Comparison of ENCODE assay signal across 10 cellular contexts in genomic region chr11:119207607-119208006, GRCh38. TPM values are rescaled to one million over a fixed set of nuclear protein-coding genes. Genes with fewer than 3 reads are reported as not detected.
DNase-seq lines count a peak whose midpoint lies in the region; ATAC-seq, FAIRE-seq and TF ChIP-seq lines count a peak whose summit lies in the region.
"Had no signal": no experiment of that assay in that cellular context is flagged by ENCODE, and none has a peak within 500 bp of the region (broad histone marks: within the 10 kb centered on the region; RNA-seq: fewer than 3 reads in every experiment).

No MANE protein-coding gene starts in this region.

- H3K4me3 ChIP-seq in AG04450 (ENCODE audit: low read depth, low read length) (peak overlapping the region; percentile 93), K562 (peak overlapping the region; percentile 96; the same call in 1 of the 2 replicates), mucosa of stomach (ENCODE audit: low read length) (peak overlapping the region; percentile 23), ovary (no peak overlapping the region)

- no peak overlapping the region; the same call in 1 of the 2 replicates for H3K27ac Mint-ChIP-seq in HFFc6

- peak overlapping the region; percentile 99 for H3K4me3 Mint-ChIP-seq in HFFc6

- peak overlapping the region; percentile 84; the same call in 1 of the 2 replicates for H3K4me2 ChIP-seq in K562 (ENCODE audit: insufficient read depth, low read length)

- in situ Hi-C loops in K562 (cut with MboI) = no loop called here

- H2AFZ ChIP-seq in K562 (ENCODE audit: low read depth, low read length) = no peak overlapping the region

- TF ChIP-seq RAD21 in K562 (CRISPR knock-in tag; conservative IDR thresholded peaks at IDR 0.05 in 1 of 2, IDR thresholded peaks at IDR 0.05 in 1 of 2) = no peak

- H3K27ac ChIP-seq in AG04450 (ENCODE audit: low read depth, low read length) = no peak overlapping the region
- no peak overlapping the region for H3K27ac ChIP-seq in K562 (ENCODE audit: extremely low read depth, low read depth, low read length)
- no peak overlapping the region for H3K27ac ChIP-seq in ovary

- H3K27me3 ChIP-seq in AG04450 (ENCODE audit: control insufficient read depth, insufficient read depth, low read length) = no peaks in the 10 kb centered on the region
- no peaks in the 10 kb centered on the region for H3K27me3 ChIP-seq in K562 (ENCODE audit: control insufficient read depth in 2 of 2, insufficient read depth in 2 of 2, low read length in 2 of 2)
- H3K27me3 ChIP-seq in mucosa of stomach (ENCODE audit: control insufficient read depth, insufficient read depth, low read length) = no peaks in the 10 kb centered on the region
- H3K27me3 ChIP-seq in ovary = no peaks in the 10 kb centered on the region

- CTCF ChIA-PET in AG04450 (lab: Charles Lee) (interaction anchor here (0.9 to 3.2 kb wide), 3 partner anchors 111 to 131 kb away, joined by 3 to 55 read pairs (median 4); no protein-coding TSS in a partner anchor), K562 (lab: Yijun Ruan, JAX; ENCODE audit: low intra/inter-chr PET ratio) (no interaction called here)

- peaks cover 13% of the 10 kb centered on the region in 2 experiments; a peak in 4 of 5 replicates for H3K4me1 ChIP-seq in K562 (replicated peaks in 1 of 2; ENCODE audit: control insufficient read depth in 2 of 2, insufficient read depth in 2 of 2, low read length in 2 of 2)
- H3K4me1 ChIP-seq in mucosa of stomach (ENCODE audit: control insufficient read depth, insufficient read depth, low read length) = peaks cover 13% of the 10 kb centered on the region
- no peaks in the 10 kb centered on the region for H3K4me1 ChIP-seq in ovary (ENCODE audit: insufficient read depth)

- ATAC-seq in K562 = no peak
- ATAC-seq in HG03439 (IDR thresholded peaks at IDR 0.05; ENCODE audit: unreplicated experiment) = no peak

- WGBS in K562 (ENCODE audit: insufficient coverage, low coverage, missing lambda C conversion rate) = 59% methylated on average over 7 of the region's 7 CpGs
- WGBS in ovary, 3 donors = 51 to 67% (median 61%) methylated on average over 7 of the region's 7 CpGs

- POLR2A ChIA-PET in AG04450 (lab: Yijun Ruan, JAX) = interaction anchor here (1.9 kb wide), 1 partner anchor 113 kb away, joined by 5 read pairs; no protein-coding TSS in a partner anchor
- POLR2A ChIA-PET in K562 (lab: Yijun Ruan, JAX) = interaction anchor here (1.0 kb wide), 1 partner anchor 14 kb away, joined by 7 read pairs; no protein-coding TSS in a partner anchor

- H3K79me2 ChIP-seq in K562 (ENCODE audit: control insufficient read depth, insufficient read depth, low read length) = peaks cover 51% of the 10 kb centered on the region

- H3K9me3 ChIP-seq in AG04450 (ENCODE audit: control insufficient read depth, insufficient read depth, low read length) (no peaks in the 10 kb centered on the region; the same call in 1 of the 2 replicates), K562 (replicated peaks; ENCODE audit: control insufficient read depth, insufficient read depth, low read depth, low read length) (no peaks in the 10 kb centered on the region), mucosa of stomach (ENCODE audit: control insufficient read depth, low read length) (no peaks in the 10 kb centered on the region), ovary (no peaks in the 10 kb centered on the region)

- H3K9ac ChIP-seq in K562 (ENCODE audit: insufficient read depth in 1 of 2, low read depth in 2 of 2, low read length in 2 of 2) (peak overlapping the region in 1 of 2 experiments; percentile 44; a peak in 1 of 4 replicates), mucosa of stomach (ENCODE audit: low read length) (peak overlapping the region; percentile 51)

- no peak for TF ChIP-seq CTCF in AG04450 (IDR thresholded peaks at IDR 0.05; ENCODE audit: low read depth, low read length)
- no peak for TF ChIP-seq CTCF in HFFc6 (IDR thresholded peaks at IDR 0.05)
- no peak for TF ChIP-seq CTCF in K562 (IDR thresholded peaks at IDR 0.05 in 2 of 3, conservative IDR thresholded peaks at IDR 0.05 in 1 of 3; ENCODE audit: insufficient read depth in 2 of 3, low read depth in 1 of 3, low read length in 3 of 3)
- no peak for TF ChIP-seq CTCF in ovary (IDR thresholded peaks at IDR 0.05)

- H3K27me3 Mint-ChIP-seq in HFFc6 (ENCODE audit: insufficient read depth) = no peaks in the 10 kb centered on the region; the same call in 1 of the 2 replicates

- H3K9me1 ChIP-seq in K562 (ENCODE audit: control insufficient read depth, insufficient read depth, low read length) = no peaks in the 10 kb centered on the region

- H4K20me1 ChIP-seq in K562 (replicated peaks; ENCODE audit: control insufficient read depth, insufficient read depth, low read length) = 0 out of 2 replicates have a peak, but pooled peaks cover 7% of the 10 kb centered on the region

- H3K36me3 Mint-ChIP-seq in HFFc6 (ENCODE audit: low read depth) = peaks cover 4% of the 10 kb centered on the region; the same call in 1 of the 2 replicates

- BruUV-seq in K562 (replicated peaks; lab: Mats Ljungman, UMichigan) = no TSS peak

- FAIRE-seq in K562 (lab: Jason Lieb, UNC) = no peak

- peaks cover 39% of the 10 kb centered on the region for H3K4me1 Mint-ChIP-seq in HFFc6 (ENCODE audit: low read depth)

- TF ChIP-seq POLR2A in K562 (conservative IDR thresholded peaks at IDR 0.05) = no peak
- TF ChIP-seq POLR2A in ovary (IDR thresholded peaks at IDR 0.05) = no peak

- no peaks in the 10 kb centered on the region for H3K36me3 ChIP-seq in K562 (ENCODE audit: control insufficient read depth, insufficient read depth, low read length)
- H3K36me3 ChIP-seq in mucosa of stomach (ENCODE audit: control insufficient read depth, insufficient read depth, low read length) = no peaks in the 10 kb centered on the region
- H3K36me3 ChIP-seq in ovary = no peaks in the 10 kb centered on the region

- DNase-seq in AG04450 (ENCODE audit: low read depth, low spot score) (no peak), HFFc6 (no peak), K562 (ENCODE audit: extremely low read depth in 1 of 4, low spot score in 3 of 4) (no peak), ovary (no peak), hypothalamus (lab: John Stamatoyannopoulos, UW) (no peak), islet precursor cell (no peak)

- TF ChIP-seq EP300 in K562 (IDR thresholded peaks at IDR 0.05; ENCODE audit: low read length) (no peak), ovary (IDR thresholded peaks at IDR 0.05) (no peak)

- H3K9me3 Mint-ChIP-seq in HFFc6 = no peaks in the 10 kb centered on the region

- intact Hi-C loops in K562 (cut with micrococcal nuclease) = loop anchor here (1.0 to 2.0 kb wide), 2 partner anchors 77 to 111 kb away; no protein-coding TSS in a partner anchor
- intact Hi-C loops in ovary (cut with DNase I) = loop anchor here in 3 of 4 donors (5.0 to 10.0 kb wide), 3 partner anchors 107 to 130 kb away; partner anchors contain the start of gene MCAM (in 3 of the 3)

RNA-seq across cellular contexts. Expression of gene CBL, which starts 1.5 kb away (rescaled TPM):
- 19.9 and 24.3 TPM in 2 replicates for polyA plus RNA-seq in AG04450 (2011; rRNA removed)
- polyA minus RNA-seq in AG04450 (2011; rRNA and poly(A)+ RNA removed) = 23.6 and 28.2 TPM in 2 replicates
- total RNA-seq in HFFc6 (2021; fragmentation: NEBNext Ultra II Directional; extraction: Animal tissue kit (Norgen Biotek cat#: 25700)) = 10 to 100 TPM; 24.2 to 31.2 (median 26.1) TPM
- total RNA-seq in K562 (2011; cell fraction: chromatin; rRNA removed; ENCODE audit: low replicate concordance) = 15.7 and 23.8 TPM in 2 replicates
- total RNA-seq in K562 (2011; cell fraction: nucleolus; rRNA removed) = 8.8 and 10.0 TPM in 2 replicates
- total RNA-seq in K562 (2011; cell fraction: nucleoplasm; rRNA removed) = 17.2 and 25.5 TPM in 2 replicates
- 5.9 and 6.4 TPM in 2 replicates for total RNA-seq in K562 (2014; rRNA removed)
- 9.9 and 12.1 TPM in 2 replicates for total RNA-seq in K562 (2014; rRNA removed; fragmentation: Illumina TruSeq; extraction: Trizol)
- 7.6 and 8.2 TPM in 2 replicates for total RNA-seq in K562 (2015; rRNA removed; fragmentation: Illumina TruSeq; extraction: Trizol)
- 21.9 and 24.9 TPM in 2 replicates for total RNA-seq in K562 (2021)
- polyA plus RNA-seq in K562 (2011; rRNA removed) = 14.4 and 15.6 TPM in 2 replicates
- 9.2 and 15.0 TPM in 2 replicates for polyA plus RNA-seq in K562 (2011; cell fraction: cytosol; rRNA removed)
- polyA plus RNA-seq in K562 (2011; cell fraction: nucleus; rRNA removed) = 15.6 and 18.5 TPM in 2 replicates
- polyA plus RNA-seq in K562 (2012) = 9.6 and 11.7 TPM in 2 replicates
- 17.6 and 18.8 TPM in 2 replicates for polyA plus RNA-seq in K562 (2014; fragmentation: Illumina TruSeq; extraction: Trizol)
- 1 to 10 TPM; 3.2 to 6.2 TPM for polyA plus RNA-seq in K562 (2014; fragmentation: Nextera tagmentation; extraction: Ambion mirVana)
- polyA plus RNA-seq in K562 (2014; rRNA removed) = 10.7 and 10.9 TPM in 2 replicates
- polyA minus RNA-seq in K562 (2011; rRNA and poly(A)+ RNA removed) = 22.5 and 22.6 TPM in 2 replicates
- 15.1 and 17.8 TPM in 2 replicates for polyA minus RNA-seq in K562 (2011; cell fraction: cytosol; rRNA and poly(A)+ RNA removed)
- 8.1 and 11.1 TPM in 2 replicates for polyA minus RNA-seq in K562 (2011; cell fraction: nucleus; rRNA and poly(A)+ RNA removed)
- total RNA-seq in ovary = 10 to 100 TPM in 5 of 7 donors, 1 to 10 TPM in 2; 7.6 to 17.9 (median 13.4) TPM
- polyA plus RNA-seq in ovary = 10 to 100 TPM in 1 of 2 donors, 1 to 10 TPM in 1; 3.6 to 12.3 TPM

RNA-seq across cellular contexts. Expression of gene NHERF4, which starts 22.3 kb away (rescaled TPM):
- polyA plus RNA-seq in AG04450 (2011; rRNA removed) = not detected in 2 replicates
- not detected in 2 replicates for polyA minus RNA-seq in AG04450 (2011; rRNA and poly(A)+ RNA removed)
- total RNA-seq in HFFc6 (2021; fragmentation: NEBNext Ultra II Directional; extraction: Animal tissue kit (Norgen Biotek cat#: 25700)) = not detected
- total RNA-seq in K562 (2011; cell fraction: chromatin; rRNA removed; ENCODE audit: low replicate concordance) = not detected in 2 replicates
- total RNA-seq in K562 (2011; cell fraction: nucleolus; rRNA removed) = not detected in 2 replicates
- not detected in 2 replicates for total RNA-seq in K562 (2011; cell fraction: nucleoplasm; rRNA removed)
- total RNA-seq in K562 (2014; rRNA removed) = not detected in 2 replicates
- not detected in 2 replicates for total RNA-seq in K562 (2014; rRNA removed; fragmentation: Illumina TruSeq; extraction: Trizol)
- not detected in 2 replicates for total RNA-seq in K562 (2015; rRNA removed; fragmentation: Illumina TruSeq; extraction: Trizol)
- not detected in 2 replicates for total RNA-seq in K562 (2021)
- not detected in 2 replicates for polyA plus RNA-seq in K562 (2011; rRNA removed)
- not detected in 2 replicates for polyA plus RNA-seq in K562 (2011; cell fraction: cytosol; rRNA removed)
- polyA plus RNA-seq in K562 (2011; cell fraction: nucleus; rRNA removed) = not detected in 2 replicates
- polyA plus RNA-seq in K562 (2012) = not detected in 2 replicates
- polyA plus RNA-seq in K562 (2014; fragmentation: Illumina TruSeq; extraction: Trizol) = not detected in 2 replicates
- polyA plus RNA-seq in K562 (2014; fragmentation: Nextera tagmentation; extraction: Ambion mirVana) = not detected
- not detected in 2 replicates for polyA plus RNA-seq in K562 (2014; rRNA removed)
- polyA minus RNA-seq in K562 (2011; rRNA and poly(A)+ RNA removed) = not detected in 2 replicates
- polyA minus RNA-seq in K562 (2011; cell fraction: cytosol; rRNA and poly(A)+ RNA removed) = not detected in 2 replicates
- polyA minus RNA-seq in K562 (2011; cell fraction: nucleus; rRNA and poly(A)+ RNA removed) = not detected in 2 replicates
- total RNA-seq in ovary = 10 to 100 TPM in 1 of 7 donors, 1 to 10 TPM in 1, under 1 TPM in 3, not detected in 2; 0.32 to 27.5 (median 0.95) TPM
- polyA plus RNA-seq in ovary = under 1 TPM in 1 of 2 donors, not detected in 1; 0.11 TPM
- total RNA-seq: activated CD8-positive, alpha-beta memory T cell treated with anti-CD3 and anti-CD28 coated beads for 36 hours; myocyte had no signal

RNA-seq across cellular contexts. Expression of gene NLRX1, which starts 39.1 kb away (rescaled TPM):
- polyA plus RNA-seq in AG04450 (2011; rRNA removed) = 4.7 and 6.4 TPM in 2 replicates
- polyA minus RNA-seq in AG04450 (2011; rRNA and poly(A)+ RNA removed) = 7.8 and 11.7 TPM in 2 replicates
- 10 to 100 TPM; 11.8 to 14.5 (median 12.9) TPM for total RNA-seq in HFFc6 (2021; fragmentation: NEBNext Ultra II Directional; extraction: Animal tissue kit (Norgen Biotek cat#: 25700))
- 0.86 and 3.6 TPM in 2 replicates for total RNA-seq in K562 (2011; cell fraction: chromatin; rRNA removed; ENCODE audit: low replicate concordance)
- total RNA-seq in K562 (2011; cell fraction: nucleolus; rRNA removed) = 1.8 and 3.5 TPM in 2 replicates
- 1.1 and 1.3 TPM in 2 replicates for total RNA-seq in K562 (2011; cell fraction: nucleoplasm; rRNA removed)
- total RNA-seq in K562 (2014; rRNA removed) = 1.3 and 1.4 TPM in 2 replicates
- 0.19 and 0.22 TPM in 2 replicates for total RNA-seq in K562 (2014; rRNA removed; fragmentation: Illumina TruSeq; extraction: Trizol)
- 0.34 and 0.69 TPM in 2 replicates for total RNA-seq in K562 (2015; rRNA removed; fragmentation: Illumina TruSeq; extraction: Trizol)
- 2.1 and 2.3 TPM in 2 replicates for total RNA-seq in K562 (2021)
- polyA plus RNA-seq in K562 (2011; rRNA removed) = 0.55 and 1.4 TPM in 2 replicates
- polyA plus RNA-seq in K562 (2011; cell fraction: cytosol; rRNA removed) = 0.81 and 4.1 TPM in 2 replicates
- polyA plus RNA-seq in K562 (2011; cell fraction: nucleus; rRNA removed) = 0.76 and 5.1 TPM in 2 replicates
- polyA plus RNA-seq in K562 (2012) = 1.0 and 2.3 TPM in 2 replicates
- 0.49 and 1.1 TPM in 2 replicates for polyA plus RNA-seq in K562 (2014; fragmentation: Illumina TruSeq; extraction: Trizol)
- under 1 TPM; 0.04 to 0.06 TPM for polyA plus RNA-seq in K562 (2014; fragmentation: Nextera tagmentation; extraction: Ambion mirVana)
- polyA plus RNA-seq in K562 (2014; rRNA removed) = 1.1 and 2.1 TPM in 2 replicates
- 0.27 and 1.2 TPM in 2 replicates for polyA minus RNA-seq in K562 (2011; rRNA and poly(A)+ RNA removed)
- polyA minus RNA-seq in K562 (2011; cell fraction: cytosol; rRNA and poly(A)+ RNA removed) = 1.4 and 3.4 TPM in 2 replicates
- 0.67 and 2.3 TPM in 2 replicates for polyA minus RNA-seq in K562 (2011; cell fraction: nucleus; rRNA and poly(A)+ RNA removed)
- 10 to 100 TPM in 3 of 7 donors, 1 to 10 TPM in 4; 4.4 to 13.4 (median 9.4) TPM for total RNA-seq in ovary
- polyA plus RNA-seq in ovary = 1 to 10 TPM; 3.1 to 6.1 TPM

RNA-seq across cellular contexts. Expression of gene ABCG4, which starts 58.8 kb away (rescaled TPM):
- polyA plus RNA-seq in AG04450 (2011; rRNA removed) (0.21 and 0.30 TPM in 2 replicates), K562 (2011; rRNA removed) (0.04 and 0.08 TPM in 2 replicates), K562 (2014; fragmentation: Illumina TruSeq; extraction: Trizol) (0.07 and 0.11 TPM in 2 replicates), K562 (2014; fragmentation: Nextera tagmentation; extraction: Ambion mirVana) (not detected), K562 (2014; rRNA removed) (0.03 and 0.05 TPM in 2 replicates), ovary (1 to 10 TPM in 1 of 2 donors, under 1 TPM in 1; 0.06 to 1.3 TPM)
- 0.51 and 1.1 TPM in 2 replicates for polyA minus RNA-seq in AG04450 (2011; rRNA and poly(A)+ RNA removed)
- under 1 TPM; 0.05 to 0.50 (median 0.18) TPM for total RNA-seq in HFFc6 (2021; fragmentation: NEBNext Ultra II Directional; extraction: Animal tissue kit (Norgen Biotek cat#: 25700))
- 0.37 and 1.3 TPM in 2 replicates for total RNA-seq in K562 (2011; cell fraction: chromatin; rRNA removed; ENCODE audit: low replicate concordance)
- 0.13 and 0.50 TPM in 2 replicates for total RNA-seq in K562 (2011; cell fraction: nucleolus; rRNA removed)
- 0.66 and 0.99 TPM in 2 replicates for total RNA-seq in K562 (2011; cell fraction: nucleoplasm; rRNA removed)
- total RNA-seq in K562 (2014; rRNA removed) (0.09 TPM in 1 of 2 replicates, not detected in the other), K562 (2014; rRNA removed; fragmentation: Illumina TruSeq; extraction: Trizol) (not detected in 2 replicates), K562 (2015; rRNA removed; fragmentation: Illumina TruSeq; extraction: Trizol) (not detected in 2 replicates), K562 (2021) (0.11 and 0.13 TPM in 2 replicates), ovary (under 1 TPM in 4 of 7 donors, not detected in 3; 0.10 to 0.80 (median 0.32) TPM)
- 0.04 and 0.12 TPM in 2 replicates for polyA plus RNA-seq in K562 (2011; cell fraction: cytosol; rRNA removed)
- 0.59 and 0.63 TPM in 2 replicates for polyA plus RNA-seq in K562 (2011; cell fraction: nucleus; rRNA removed)
- 0.13 TPM in 1 of 2 replicates, not detected in the other for polyA plus RNA-seq in K562 (2012)
- polyA minus RNA-seq in K562 (2011; rRNA and poly(A)+ RNA removed) = 0.11 and 0.21 TPM in 2 replicates
- polyA minus RNA-seq in K562 (2011; cell fraction: cytosol; rRNA and poly(A)+ RNA removed) = not detected in 2 replicates
- 0.33 and 0.54 TPM in 2 replicates for polyA minus RNA-seq in K562 (2011; cell fraction: nucleus; rRNA and poly(A)+ RNA removed)
